ENCODE assay signal across 8 cellular contexts in the genomic region with DNA sequence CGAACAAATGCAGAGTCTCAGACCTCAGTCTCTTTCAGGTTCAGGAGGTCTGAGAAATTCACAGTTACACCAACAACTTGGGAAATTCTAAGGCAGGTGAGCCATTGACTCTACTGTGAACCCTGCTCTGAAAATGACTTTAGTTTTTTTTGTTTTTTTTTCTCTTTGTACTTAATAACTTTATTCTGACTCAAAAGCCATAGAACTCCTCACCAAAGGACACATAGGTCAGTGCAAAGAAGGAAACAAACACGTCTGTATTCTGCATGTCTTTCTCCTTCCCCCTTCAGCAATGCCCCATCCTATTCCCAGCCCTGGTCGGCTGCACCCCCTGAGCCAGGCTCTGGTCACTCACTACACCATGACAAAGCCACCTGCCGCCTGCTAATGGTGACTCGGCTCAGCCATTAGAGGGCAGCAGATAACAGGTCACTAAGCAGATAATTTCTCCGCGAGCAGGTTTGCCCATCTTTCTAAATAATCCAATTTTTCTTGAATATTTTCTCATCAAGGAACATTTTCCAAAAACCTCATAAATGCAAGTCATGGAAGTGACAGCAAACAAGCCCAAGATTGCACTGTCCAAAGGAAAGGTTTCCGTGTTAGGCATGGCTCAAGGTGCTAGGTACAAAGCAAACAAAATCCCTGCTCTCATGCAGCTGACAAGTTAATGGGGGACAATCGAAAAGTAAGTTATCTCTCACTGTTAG. TPM values are rescaled to one million over a fixed set of nuclear protein-coding genes. Genes with fewer than 3 reads are reported as not detected.
A peak's percentile ranks its signal among the peaks of the same experiment; 100 is the strongest.
DNase-seq lines count a peak whose midpoint lies in the region; ATAC-seq and TF ChIP-seq lines count a peak whose summit lies in the region.

No MANE protein-coding gene starts in this region.

- no peak overlapping the region for H3K27ac Mint-ChIP-seq in activated T-cell treated with anti-CD3 and anti-CD28 coated beads, Interleukin-2, amount 50 U/mL, for 24 hours

- peaks cover 8% of the 10 kb centered on the region for H3K36me3 ChIP-seq in Panc1 (ENCODE audit: control insufficient read depth, insufficient read depth, low read length)

- peaks cover 79% of the 10 kb centered on the region for H3K4me1 ChIP-seq in Panc1 (ENCODE audit: control insufficient read depth, insufficient read depth, low read length)

- peaks cover 36% of the 10 kb centered on the region for H3K27me3 Mint-ChIP-seq in activated T-cell treated with anti-CD3 and anti-CD28 coated beads, Interleukin-2, amount 50 U/mL, for 24 hours

- peak; percentile 37 for DNase-seq in activated T-cell treated with anti-CD3 and anti-CD28 coated beads, Interleukin-2, amount 50 U/mL, for 24 hours
- no peak for DNase-seq in activated T-cell treated with anti-CD3 and anti-CD28 coated beads for 4 hours
- DNase-seq in HuH-7.5 (ENCODE audit: low spot score) = peak; percentile 47
- DNase-seq in Panc1 (ENCODE audit: low read depth, low spot score) = no peak
- DNase-seq in cardiac fibroblast (ENCODE audit: low read depth in 2 of 2) = peak; percentile 75 to 78
- peak; percentile 43 for DNase-seq in kidney glomerular epithelial cell (lab: John Stamatoyannopoulos, UW)
- peak; percentile 20 for DNase-seq in stimulated activated naive CD8-positive, alpha-beta T cell treated with anti-CD3 and anti-CD28 coated beads, Interleukin-15, Interleukin-2, amounts not matched to agents 100 U/mL and 50 U/mL, for 24 hours

- POLR2A ChIA-PET in Panc1 (lab: Charles Lee) = interaction anchor here (0.7 to 1.0 kb wide), 5 partner anchors 13 to 423 kb away, joined by 3 to 15 read pairs (median 6); partner anchors contain the start of gene WWTR1

- no peaks in the 10 kb centered on the region for H3K9me3 ChIP-seq in Panc1 (ENCODE audit: control insufficient read depth, insufficient read depth, low read depth, low read length)

- ATAC-seq in GM21717 (IDR thresholded peaks at IDR 0.05; ENCODE audit: unreplicated experiment) (peak; percentile 57), Panc1 (peak; percentile 69)
- peak; percentile 47 for ATAC-seq in stimulated activated naive CD8-positive, alpha-beta T cell treated with anti-CD3 and anti-CD28 coated beads, Interleukin-15, Interleukin-2, amounts not matched to agents 100 U/mL and 50 U/mL, for 24 hours

- intact Hi-C loops in Panc1 (cut with micrococcal nuclease; ENCODE audit: unreplicated experiment) = loop anchor here (5.0 kb wide), 2 partner anchors 205 to 295 kb away; no protein-coding TSS in a partner anchor

- TF ChIP-seq CTCF in Panc1 (IDR thresholded peaks at IDR 0.05) (peak; percentile 96), cardiac fibroblast (IDR thresholded peaks at IDR 0.05; ENCODE audit: low read depth, low read length) (peak; percentile 78)

- H3K27ac ChIP-seq in Panc1 (ENCODE audit: low read length) = peak overlapping the region; percentile 98

- BruUV-seq in Panc1 (replicated peaks; lab: Mats Ljungman, UMichigan) = no TSS peak

- no peaks in the 10 kb centered on the region for H3K9me3 Mint-ChIP-seq in activated T-cell treated with anti-CD3 and anti-CD28 coated beads, Interleukin-2, amount 50 U/mL, for 24 hours

- H3K27me3 ChIP-seq in Panc1 (ENCODE audit: control insufficient read depth, insufficient read depth, low read length) = no peaks in the 10 kb centered on the region

- H3K4me3 Mint-ChIP-seq in activated T-cell treated with anti-CD3 and anti-CD28 coated beads, Interleukin-2, amount 50 U/mL, for 24 hours = no peak overlapping the region

- no peaks in the 10 kb centered on the region for H3K36me3 Mint-ChIP-seq in activated T-cell treated with anti-CD3 and anti-CD28 coated beads, Interleukin-2, amount 50 U/mL, for 24 hours (ENCODE audit: low read depth)

- H3K4me1 Mint-ChIP-seq in activated T-cell treated with anti-CD3 and anti-CD28 coated beads, Interleukin-2, amount 50 U/mL, for 24 hours (ENCODE audit: low read depth) = peaks cover 18% of the 10 kb centered on the region

- in situ Hi-C loops in Panc1 (cut with HindIII; ENCODE audit: low pct_unique_long_range_greater_than_20kb, low sequenced_read_pairs) = no loop called here

- no peak overlapping the region for H3K4me3 ChIP-seq in Panc1 (ENCODE audit: low read depth in 2 of 2, low read length in 2 of 2)
- no peak overlapping the region for H3K4me3 ChIP-seq in cardiac fibroblast (replicated peaks in 1 of 2; ENCODE audit: low read depth in 2 of 2, low read length in 2 of 2)

- CTCF ChIA-PET in Panc1 (lab: Charles Lee) = interaction anchor here (0.6 kb wide), 1 partner anchor 140 kb away, joined by 6 read pairs; no protein-coding TSS in a partner anchor

RNA-seq across cellular contexts. Expression of gene TM4SF4, which starts 37.7 kb away (rescaled TPM):
- total RNA-seq in Panc1 (2021; ENCODE audit: unreplicated experiment) = 0.46 TPM
- not detected for polyA plus RNA-seq in Panc1 (2012; ENCODE audit: insufficient read length)

Comparison
In these comparisons a context has a peak if more than half of its experiments do, and no peak if none do; other contexts are left out.
1. DNase-seq: peak in activated T-cell treated with anti-CD3 and anti-CD28 coated beads, Interleukin-2, amount 50 U/mL, for 24 hours (single experiment), HuH-7.5 (single experiment), cardiac fibroblast (2 of 2), kidney glomerular epithelial cell (single experiment) and stimulated activated naive CD8-positive, alpha-beta T cell treated with anti-CD3 and anti-CD28 coated beads, Interleukin-15, Interleukin-2, amounts not matched to agents 100 U/mL and 50 U/mL, for 24 hours (single experiment); none in activated T-cell treated with anti-CD3 and anti-CD28 coated beads for 4 hours (single experiment) and Panc1 (single experiment).
2. Peak in every context shown above with its lines, with median percentiles within 50 percentile points of each other: ATAC-seq.